Comparison of ENCODE assay signal across 1 cellular context in genomic region chr16:73000020-73000906, GRCh38.
TF ChIP-seq lines count a peak whose summit lies in the region.

No MANE protein-coding gene starts in this region.

TF ChIP-seq in HepG2, 621 proteins besides CTCF, POLR2A, EP300 and RAD21 (continued from another document and continues in another):
- no peak for TF ChIP-seq MTA3 (CRISPR knock-in tag; IDR thresholded peaks at IDR 0.05)
- TF ChIP-seq GLMP (CRISPR knock-in tag; IDR thresholded peaks at IDR 0.05; ENCODE audit: borderline replicate concordance) = no peak
- no peak; the same call in 1 of the 2 replicates for TF ChIP-seq ZNF724P (CRISPR knock-in tag; IDR thresholded peaks at IDR 0.05; ENCODE audit: borderline replicate concordance)
- peak; percentile 70; the same call in 1 of the 2 replicates for TF ChIP-seq TARDBP (CRISPR knock-in tag; IDR thresholded peaks at IDR 0.05)
- no peak for TF ChIP-seq ZNF563 (CRISPR knock-in tag; IDR thresholded peaks at IDR 0.05)
- no peak for TF ChIP-seq NR3C1 (CRISPR knock-in tag; IDR thresholded peaks at IDR 0.05)
- TF ChIP-seq FOXA3 (CRISPR knock-in tag; IDR thresholded peaks at IDR 0.05) = peak; percentile 77
- peak; percentile 78; the same call in 1 of the 2 replicates for TF ChIP-seq RCOR2 (CRISPR knock-in tag; IDR thresholded peaks at IDR 0.05)
- peak; percentile 21; the same call in 1 of the 2 replicates for TF ChIP-seq HMG20B (CRISPR knock-in tag; conservative IDR thresholded peaks at IDR 0.05)
- 0 out of 2 replicates have a peak, but pooled peaks have one; percentile 46 for TF ChIP-seq ZNF800 (CRISPR knock-in tag; IDR thresholded peaks at IDR 0.05)
- peak; percentile 54; the same call in 1 of the 2 replicates for TF ChIP-seq SIX4 (CRISPR knock-in tag; IDR thresholded peaks at IDR 0.05)
- no peak for TF ChIP-seq AGO1 (IDR thresholded peaks at IDR 0.05; ENCODE audit: low read depth, low read length, poor library complexity, severe bottlenecking)
- TF ChIP-seq ZNF839 (CRISPR knock-in tag; IDR thresholded peaks at IDR 0.05; ENCODE audit: borderline replicate concordance) = no peak
- TF ChIP-seq ZBTB26 (CRISPR knock-in tag; IDR thresholded peaks at IDR 0.05; ENCODE audit: borderline replicate concordance) = 0 out of 2 replicates have a peak, but pooled peaks have one; percentile 44
- TF ChIP-seq GMEB2 (CRISPR knock-in tag; IDR thresholded peaks at IDR 0.05; ENCODE audit: low read depth) = no peak
- no peak for TF ChIP-seq CBX2 (IDR thresholded peaks at IDR 0.05; ENCODE audit: low read depth, low read length)
- no peak for TF ChIP-seq CBX2 (CRISPR knock-in tag; IDR thresholded peaks at IDR 0.05; ENCODE audit: low read depth)
- no peak; the same call in 1 of the 2 replicates for TF ChIP-seq ZFY (CRISPR knock-in tag; IDR thresholded peaks at IDR 0.05)
- TF ChIP-seq IKZF5 (CRISPR knock-in tag; IDR thresholded peaks at IDR 0.05) = peak; percentile 41; the same call in 1 of the 2 replicates
- TF ChIP-seq SMYD3 (CRISPR knock-in tag; IDR thresholded peaks at IDR 0.05) = peak; percentile 67; the same call in 1 of the 2 replicates
- TF ChIP-seq HNRNPUL1 (IDR thresholded peaks at IDR 0.05; ENCODE audit: low read depth, low read length) = no peak
- peak in 1 of 2 experiments; percentile 66; a peak in 2 of 4 replicates for TF ChIP-seq HMGXB4 (CRISPR knock-in tag; IDR thresholded peaks at IDR 0.05; ENCODE audit: borderline replicate concordance in 1 of 2, low read depth in 1 of 2)
- peak; percentile 54; the same call in 1 of the 2 replicates for TF ChIP-seq ERF (CRISPR knock-in tag; IDR thresholded peaks at IDR 0.05)
- TF ChIP-seq ZNF552 (CRISPR knock-in tag; IDR thresholded peaks at IDR 0.05; ENCODE audit: borderline replicate concordance) = no peak; the same call in 1 of the 2 replicates
- peak; percentile 74; the same call in 1 of the 2 replicates for TF ChIP-seq ZNF136 (CRISPR knock-in tag; IDR thresholded peaks at IDR 0.05; ENCODE audit: low read depth)
- no peak for TF ChIP-seq ARHGAP35 (CRISPR knock-in tag; IDR thresholded peaks at IDR 0.05; ENCODE audit: borderline replicate concordance)
- peak; percentile 23; the same call in 1 of the 2 replicates for TF ChIP-seq THAP9 (CRISPR knock-in tag; IDR thresholded peaks at IDR 0.05; ENCODE audit: borderline replicate concordance)
- no peak for TF ChIP-seq PHF8 (CRISPR knock-in tag; IDR thresholded peaks at IDR 0.05)
- no peak for TF ChIP-seq PRDM15 (CRISPR knock-in tag; IDR thresholded peaks at IDR 0.05)
- TF ChIP-seq ARNT (IDR thresholded peaks at IDR 0.05) = no peak
- TF ChIP-seq TAF1 (CRISPR knock-in tag; IDR thresholded peaks at IDR 0.05) = no peak
- no peak for TF ChIP-seq ZNF777 (CRISPR knock-in tag; IDR thresholded peaks at IDR 0.05)
- TF ChIP-seq HNF1A (IDR thresholded peaks at IDR 0.05; ENCODE audit: low read depth) = peak; percentile 23; the same call in 1 of the 2 replicates
- peak; percentile 56; the same call in 1 of the 2 replicates for TF ChIP-seq HNF1A (CRISPR knock-in tag; IDR thresholded peaks at IDR 0.05; ENCODE audit: borderline replicate concordance)
- TF ChIP-seq SP4 (CRISPR knock-in tag; IDR thresholded peaks at IDR 0.05) = no peak; the same call in none of the 2 replicates
- TF ChIP-seq ZNF781 (CRISPR knock-in tag; IDR thresholded peaks at IDR 0.05; ENCODE audit: borderline replicate concordance, not compliant biosample characterization) = peak; percentile 31
- peak; percentile 39; the same call in 1 of the 2 replicates for TF ChIP-seq YEATS2 (CRISPR knock-in tag; IDR thresholded peaks at IDR 0.05; ENCODE audit: borderline replicate concordance)
- no peak for TF ChIP-seq NFIC (IDR thresholded peaks at IDR 0.05; ENCODE audit: low read length)
